Comparison of ENCODE assay signal across 2 cellular contexts in the genomic region with DNA sequence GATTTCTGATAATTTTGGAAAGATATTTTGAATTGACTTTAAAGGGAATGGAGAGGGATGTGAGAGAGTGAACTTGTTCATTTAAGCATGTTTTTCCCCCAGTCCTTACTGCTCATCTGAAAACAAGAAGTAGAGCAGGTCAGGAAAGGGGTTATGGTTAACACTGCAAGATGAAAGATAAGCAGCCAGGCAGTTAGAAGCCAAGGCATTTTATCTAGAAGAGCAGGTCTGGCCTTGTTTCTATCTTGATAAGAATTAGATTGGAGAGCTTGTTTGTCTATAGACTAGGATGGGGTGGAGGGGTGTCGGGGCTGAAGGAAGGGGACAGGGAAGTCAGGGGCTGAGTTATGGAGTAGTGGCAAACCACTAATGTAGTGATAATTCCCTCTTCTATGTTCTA.
TF ChIP-seq lines count a peak whose summit lies in the region.

No MANE protein-coding gene starts in this region.

TF ChIP-seq in GM12878, 131 proteins besides CTCF, POLR2A, EP300 and RAD21:
- TF ChIP-seq MTA2 (IDR thresholded peaks at IDR 0.05; ENCODE audit: low read depth), result no peak
- TF ChIP-seq PML (IDR thresholded peaks at IDR 0.05; ENCODE audit: low read length), result no peak
- no peak for TF ChIP-seq PAX8 (IDR thresholded peaks at IDR 0.05)
- TF ChIP-seq BCL11A (IDR thresholded peaks at IDR 0.05; ENCODE audit: low read depth, low read length), result no peak
- TF ChIP-seq, protein P1, sequence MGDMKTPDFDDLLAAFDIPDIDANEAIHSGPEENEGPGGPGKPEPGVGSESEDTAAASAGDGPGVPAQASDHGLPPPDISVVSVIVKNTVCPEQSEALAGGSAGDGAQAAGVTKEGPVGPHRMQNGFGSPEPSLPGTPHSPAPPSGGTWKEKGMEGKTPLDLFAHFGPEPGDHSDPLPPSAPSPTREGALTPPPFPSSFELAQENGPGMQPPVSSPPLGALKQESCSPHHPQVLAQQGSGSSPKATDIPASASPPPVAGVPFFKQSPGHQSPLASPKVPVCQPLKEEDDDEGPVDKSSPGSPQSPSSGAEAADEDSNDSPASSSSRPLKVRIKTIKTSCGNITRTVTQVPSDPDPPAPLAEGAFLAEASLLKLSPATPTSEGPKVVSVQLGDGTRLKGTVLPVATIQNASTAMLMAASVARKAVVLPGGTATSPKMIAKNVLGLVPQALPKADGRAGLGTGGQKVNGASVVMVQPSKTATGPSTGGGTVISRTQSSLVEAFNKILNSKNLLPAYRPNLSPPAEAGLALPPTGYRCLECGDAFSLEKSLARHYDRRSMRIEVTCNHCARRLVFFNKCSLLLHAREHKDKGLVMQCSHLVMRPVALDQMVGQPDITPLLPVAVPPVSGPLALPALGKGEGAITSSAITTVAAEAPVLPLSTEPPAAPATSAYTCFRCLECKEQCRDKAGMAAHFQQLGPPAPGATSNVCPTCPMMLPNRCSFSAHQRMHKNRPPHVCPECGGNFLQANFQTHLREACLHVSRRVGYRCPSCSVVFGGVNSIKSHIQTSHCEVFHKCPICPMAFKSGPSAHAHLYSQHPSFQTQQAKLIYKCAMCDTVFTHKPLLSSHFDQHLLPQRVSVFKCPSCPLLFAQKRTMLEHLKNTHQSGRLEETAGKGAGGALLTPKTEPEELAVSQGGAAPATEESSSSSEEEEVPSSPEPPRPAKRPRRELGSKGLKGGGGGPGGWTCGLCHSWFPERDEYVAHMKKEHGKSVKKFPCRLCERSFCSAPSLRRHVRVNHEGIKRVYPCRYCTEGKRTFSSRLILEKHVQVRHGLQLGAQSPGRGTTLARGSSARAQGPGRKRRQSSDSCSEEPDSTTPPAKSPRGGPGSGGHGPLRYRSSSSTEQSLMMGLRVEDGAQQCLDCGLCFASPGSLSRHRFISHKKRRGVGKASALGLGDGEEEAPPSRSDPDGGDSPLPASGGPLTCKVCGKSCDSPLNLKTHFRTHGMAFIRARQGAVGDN (IDR thresholded peaks at IDR 0.05), result no peak
- TF ChIP-seq EZH2 (IDR thresholded peaks at IDR 0.05; ENCODE audit: borderline replicate concordance, control insufficient read depth, low read depth, low read length), result no peak
- no peak for TF ChIP-seq CBFB (IDR thresholded peaks at IDR 0.05; ENCODE audit: low read depth)

TF ChIP-seq in HepG2, 621 proteins besides CTCF, POLR2A, EP300 and RAD21:
- no peak for TF ChIP-seq SRF (IDR thresholded peaks at IDR 0.05; ENCODE audit: low read depth, low read length)
- no peak for TF ChIP-seq WIZ (CRISPR knock-in tag; IDR thresholded peaks at IDR 0.05)
- no peak for TF ChIP-seq ZNF34 (CRISPR knock-in tag; IDR thresholded peaks at IDR 0.05; ENCODE audit: borderline replicate concordance)
- no peak for TF ChIP-seq KDM5A (IDR thresholded peaks at IDR 0.05; ENCODE audit: borderline replicate concordance, low read length)
- TF ChIP-seq, protein P2, sequence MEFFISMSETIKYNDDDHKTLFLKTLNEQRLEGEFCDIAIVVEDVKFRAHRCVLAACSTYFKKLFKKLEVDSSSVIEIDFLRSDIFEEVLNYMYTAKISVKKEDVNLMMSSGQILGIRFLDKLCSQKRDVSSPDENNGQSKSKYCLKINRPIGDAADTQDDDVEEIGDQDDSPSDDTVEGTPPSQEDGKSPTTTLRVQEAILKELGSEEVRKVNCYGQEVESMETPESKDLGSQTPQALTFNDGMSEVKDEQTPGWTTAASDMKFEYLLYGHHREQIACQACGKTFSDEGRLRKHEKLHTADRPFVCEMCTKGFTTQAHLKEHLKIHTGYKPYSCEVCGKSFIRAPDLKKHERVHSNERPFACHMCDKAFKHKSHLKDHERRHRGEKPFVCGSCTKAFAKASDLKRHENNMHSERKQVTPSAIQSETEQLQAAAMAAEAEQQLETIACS (CRISPR knock-in tag; IDR thresholded peaks at IDR 0.05), result no peak
- TF ChIP-seq SP140L (CRISPR knock-in tag; IDR thresholded peaks at IDR 0.05; ENCODE audit: borderline replicate concordance), result no peak
- TF ChIP-seq, protein P3, sequence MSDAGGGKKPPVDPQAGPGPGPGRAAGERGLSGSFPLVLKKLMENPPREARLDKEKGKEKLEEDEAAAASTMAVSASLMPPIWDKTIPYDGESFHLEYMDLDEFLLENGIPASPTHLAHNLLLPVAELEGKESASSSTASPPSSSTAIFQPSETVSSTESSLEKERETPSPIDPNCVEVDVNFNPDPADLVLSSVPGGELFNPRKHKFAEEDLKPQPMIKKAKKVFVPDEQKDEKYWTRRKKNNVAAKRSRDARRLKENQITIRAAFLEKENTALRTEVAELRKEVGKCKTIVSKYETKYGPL (CRISPR knock-in tag; IDR thresholded peaks at IDR 0.05), result no peak
- no peak for TF ChIP-seq ATF1 (CRISPR knock-in tag; IDR thresholded peaks at IDR 0.05)
- no peak for TF ChIP-seq KDM3A (CRISPR knock-in tag; IDR thresholded peaks at IDR 0.05; ENCODE audit: low read depth)
- no peak for TF ChIP-seq ZFP36 (IDR thresholded peaks at IDR 0.05; ENCODE audit: borderline replicate concordance, low read depth, low read length, partially characterized antibody)
- no peak for TF ChIP-seq JUN (CRISPR knock-in tag; IDR thresholded peaks at IDR 0.05)
- TF ChIP-seq ZNF446 (CRISPR knock-in tag; IDR thresholded peaks at IDR 0.05), result no peak
- TF ChIP-seq GFI1 (CRISPR knock-in tag; IDR thresholded peaks at IDR 0.05; ENCODE audit: borderline replicate concordance), result no peak
- TF ChIP-seq, protein P1 (CRISPR knock-in tag; IDR thresholded peaks at IDR 0.05), result no peak
